Comparison of ENCODE assay signal across 20 cellular contexts in genomic region chr2:108944601-108945241, GRCh38. TPM values are rescaled to one million over a fixed set of nuclear protein-coding genes. Genes with fewer than 3 reads are reported as not detected.
DNase-seq lines count a peak whose midpoint lies in the region; ATAC-seq and TF ChIP-seq lines count a peak whose summit lies in the region.
"Had no signal": no experiment of that assay in that cellular context is flagged by ENCODE, and none has a peak within 500 bp of the region (broad histone marks: within the 10 kb centered on the region; RNA-seq: fewer than 3 reads in every experiment).

No MANE protein-coding gene starts in this region.

- CTCF ChIA-PET in activated CD4-positive, alpha-beta T cell treated with anti-CD3 and anti-CD28 coated beads for 36 hours (lab: Charles Lee), result interaction anchor here (0.6 to 1.1 kb wide), 4 partner anchors 9 to 156 kb away, joined by 3 read pairs; no protein-coding TSS in a partner anchor

- no peaks in the 10 kb centered on the region for H3K27me3 Mint-ChIP-seq in activated CD4-positive, alpha-beta T cell treated with anti-CD3 and anti-CD28 coated beads for 36 hours
- H3K27me3 Mint-ChIP-seq: naive thymus-derived CD4-positive, alpha-beta T cell had no signal

- no peak overlapping the region for H3K4me3 Mint-ChIP-seq in activated CD4-positive, alpha-beta T cell treated with anti-CD3 and anti-CD28 coated beads for 36 hours
- H3K4me3 Mint-ChIP-seq: activated naive CD4-positive, alpha-beta T cell treated with anti-CD3 and anti-CD28 coated beads for 36 hours; CD4-positive, CD25-positive, alpha-beta regulatory T cell; naive thymus-derived CD4-positive, alpha-beta T cell had no signal

- intact Hi-C loops in activated CD4-positive, alpha-beta T cell treated with anti-CD3 and anti-CD28 coated beads for 36 hours (cut with DNase I, micrococcal nuclease), result no loop called here
- intact Hi-C loops in adrenal gland (cut with DNase I), result no loop called here

- H3K9ac ChIP-seq in Loucy (ENCODE audit: low read depth, low read length, poor library complexity, severe bottlenecking), result no peak overlapping the region

- H3K4me2 ChIP-seq in Loucy (ENCODE audit: low read depth, low read length, poor library complexity, severe bottlenecking) (no peak overlapping the region), osteoblast (ENCODE audit: insufficient read depth, low read length) (no peak overlapping the region)

- no peak overlapping the region for H2AFZ ChIP-seq in Loucy (ENCODE audit: low read length)
- H2AFZ ChIP-seq in osteoblast (ENCODE audit: low read length), result no peak overlapping the region

- TF ChIP-seq CTCF in Loucy (conservative IDR thresholded peaks at IDR 0.05; ENCODE audit: low read length) (0 out of 2 replicates have a peak, but pooled peaks have one; percentile 19), fibroblast of pulmonary artery (IDR thresholded peaks at IDR 0.05; ENCODE audit: low read length, missing control alignments) (peak; percentile 5), osteoblast (IDR thresholded peaks at IDR 0.05; ENCODE audit: extremely low read depth, low read depth, low read length) (peak; percentile 46), adrenal gland (IDR thresholded peaks at IDR 0.05) (no peak)

- H4K20me1 ChIP-seq in Loucy (ENCODE audit: insufficient read depth, low read length, poor library complexity, severe bottlenecking), result no peaks in the 10 kb centered on the region
- H4K20me1 ChIP-seq in osteoblast (ENCODE audit: insufficient read depth, low read length), result no peaks in the 10 kb centered on the region

- H3K27ac Mint-ChIP-seq in activated CD4-positive, alpha-beta T cell treated with anti-CD3 and anti-CD28 coated beads for 36 hours, result no peak overlapping the region
- H3K27ac Mint-ChIP-seq: activated naive CD4-positive, alpha-beta T cell treated with anti-CD3 and anti-CD28 coated beads for 36 hours; CD4-positive, CD25-positive, alpha-beta regulatory T cell had no signal

- H3K36me3 ChIP-seq in Loucy (ENCODE audit: insufficient read depth, low read length) (no peaks in the 10 kb centered on the region), osteoblast (ENCODE audit: insufficient read depth, low read length) (no peaks in the 10 kb centered on the region), adrenal gland (replicated peaks in 1 of 2) (no peaks in the 10 kb centered on the region), SJCRH30 (no peaks in the 10 kb centered on the region)

- H3K9me2 ChIP-seq in Loucy (replicated peaks; ENCODE audit: low read depth, low read length), result no peaks in the 10 kb centered on the region

- H3K27ac ChIP-seq in osteoblast (ENCODE audit: low read depth, low read length) (no peak overlapping the region), adrenal gland (no peak overlapping the region), SJCRH30 (no peak overlapping the region)

- H3F3A ChIP-seq in Loucy (ENCODE audit: low read depth), result no peaks in the 10 kb centered on the region

- H3K9me3 Mint-ChIP-seq in activated CD4-positive, alpha-beta T cell treated with anti-CD3 and anti-CD28 coated beads for 36 hours (ENCODE audit: low read depth), result peaks cover 27% of the 10 kb centered on the region

- H3K4me1 ChIP-seq in Loucy (ENCODE audit: insufficient read depth, low read length, poor library complexity, severe bottlenecking) (peaks cover 3% of the 10 kb centered on the region), osteoblast (ENCODE audit: insufficient read depth, low read length) (no peaks in the 10 kb centered on the region), adrenal gland (replicated peaks in 1 of 2) (peaks cover 0 to 7% of the 10 kb centered on the region in 2 donors), SJCRH30 (no peaks in the 10 kb centered on the region)

- DNase-seq in activated CD4-positive, alpha-beta T cell treated with anti-CD3 and anti-CD28 coated beads for 36 hours, result no peak
- DNase-seq in activated CD4-positive, alpha-beta T cell treated with anti-CD3 and anti-CD28 coated beads, Interleukin-2, amount 50 U/mL, for 1 hour, result no peak
- DNase-seq in fibroblast of pulmonary artery (ENCODE audit: low read depth) (no peak), osteoblast (ENCODE audit: insufficient read length, low spot score, missing footprints) (peak; percentile 53), adrenal gland (no peak), SJCRH30 (no peak)
- DNase-seq in activated CD4-positive, CD25-positive, alpha-beta regulatory T cell treated with anti-CD3 and anti-CD28 coated beads, Interleukin-2, amount 50 U/mL, for 72 hours, result no peak
- DNase-seq: activated CD8-positive, alpha-beta memory T cell treated with anti-CD3 and anti-CD28 coated beads, Interleukin-2, amount 50 U/mL, for 4 hours; activated naive CD4-positive, alpha-beta T cell treated with anti-CD3 and anti-CD28 coated beads for 36 hours; CD4-positive, CD25-positive, alpha-beta regulatory T cell; naive thymus-derived CD4-positive, alpha-beta T cell; NCI-H187 treated with DMSO at 0.1 percent for 48 hours; NCI-H446 treated with DMSO at 0.1 percent for 48 hours; stimulated activated naive CD4-positive, alpha-beta T cell; trophoblast cell had no signal

- H3K9me3 ChIP-seq in Loucy (ENCODE audit: insufficient read depth, low read depth, low read length), result peaks cover 9% of the 10 kb centered on the region; the same call in 1 of the 2 replicates
- H3K9me3 ChIP-seq in osteoblast (ENCODE audit: low read depth, low read length), result peaks cover 3% of the 10 kb centered on the region
- peaks cover 0 to 9% (median 0%) of the 10 kb centered on the region in 3 donors for H3K9me3 ChIP-seq in adrenal gland (replicated peaks in 1 of 3)
- peaks cover 13% of the 10 kb centered on the region for H3K9me3 ChIP-seq in SJCRH30 (replicated peaks)

- 20 to 76% (median 67%) methylated on average over 1 to 16 of the region's 16 CpGs for WGBS in adrenal gland, 4 donors

- no peak for TF ChIP-seq POLR2A in adrenal gland (IDR thresholded peaks at IDR 0.05)

- no peak overlapping the region for H3K4me3 ChIP-seq in Loucy (ENCODE audit: low read length, poor library complexity, severe bottlenecking)
- no peak overlapping the region for H3K4me3 ChIP-seq in fibroblast of pulmonary artery (replicated peaks; ENCODE audit: low read depth, low read length)
- H3K4me3 ChIP-seq in osteoblast (ENCODE audit: insufficient read depth, low read length), result no peak overlapping the region
- no peak overlapping the region for H3K4me3 ChIP-seq in adrenal gland
- no peak overlapping the region for H3K4me3 ChIP-seq in SJCRH30

- H3K79me2 ChIP-seq in Loucy (ENCODE audit: insufficient read depth, low read length) (no peaks in the 10 kb centered on the region), osteoblast (ENCODE audit: insufficient read depth, low read length) (no peaks in the 10 kb centered on the region)

- no peaks in the 10 kb centered on the region for H3K27me3 ChIP-seq in Loucy (ENCODE audit: insufficient read depth, low read length, poor library complexity, severe bottlenecking)
- peaks cover 15% of the 10 kb centered on the region for H3K27me3 ChIP-seq in osteoblast (ENCODE audit: insufficient read depth, low read length)
- H3K27me3 ChIP-seq in adrenal gland, result no peaks in the 10 kb centered on the region
- H3K27me3 ChIP-seq in SJCRH30, result no peaks in the 10 kb centered on the region

- ATAC-seq in activated CD4-positive, alpha-beta T cell treated with anti-CD3 and anti-CD28 coated beads for 36 hours, result peak; percentile 32
- ATAC-seq: activated CD4-positive, CD25-positive, alpha-beta regulatory T cell treated with anti-CD3 and anti-CD28 coated beads, Interleukin-2, amount 50 U/mL, for 24 hours; naive thymus-derived CD4-positive, alpha-beta T cell had no signal

- H3K4me1 Mint-ChIP-seq in activated CD4-positive, alpha-beta T cell treated with anti-CD3 and anti-CD28 coated beads for 36 hours, result peaks cover 7% of the 10 kb centered on the region

- POLR2A ChIA-PET in activated CD4-positive, alpha-beta T cell treated with anti-CD3 and anti-CD28 coated beads for 36 hours (lab: Charles Lee), result no interaction called here

- H3K36me3 Mint-ChIP-seq in activated CD4-positive, alpha-beta T cell treated with anti-CD3 and anti-CD28 coated beads for 36 hours (ENCODE audit: low read depth), result peaks cover 25% of the 10 kb centered on the region

RNA-seq across cellular contexts. Expression of gene EDAR, which starts 44.3 kb away (rescaled TPM):
- total RNA-seq in activated CD4-positive, alpha-beta T cell treated with anti-CD3 and anti-CD28 coated beads for 36 hours, result under 1 TPM; 0.78 to 0.81 TPM
- total RNA-seq in osteoblast, result not detected in 2 replicates
- not detected for total RNA-seq in adrenal gland
- polyA plus RNA-seq in adrenal gland, result not detected
- total RNA-seq in SJCRH30 (2014; rRNA removed; shearing (Covaris generic)), result 0.08 TPM in 1 of 2 replicates, not detected in the other
- total RNA-seq: Daoy; HT-29; T-helper 2 cell treated with Interferon-gamma antibody and Interleukin-4, amounts not matched to agents 100 ng/mL and 5 ng/mL, for 36 hours had no signal

Comparison
In these comparisons a context has a peak if more than half of its experiments do, and no peak if none do; other contexts are left out.
1. CTCF ChIP-seq: peak in Loucy (single experiment), fibroblast of pulmonary artery (single experiment) and osteoblast (single experiment); none in adrenal gland (0 of 6).